1 cellular context compared by ENCODE assay signal in the genomic region with DNA sequence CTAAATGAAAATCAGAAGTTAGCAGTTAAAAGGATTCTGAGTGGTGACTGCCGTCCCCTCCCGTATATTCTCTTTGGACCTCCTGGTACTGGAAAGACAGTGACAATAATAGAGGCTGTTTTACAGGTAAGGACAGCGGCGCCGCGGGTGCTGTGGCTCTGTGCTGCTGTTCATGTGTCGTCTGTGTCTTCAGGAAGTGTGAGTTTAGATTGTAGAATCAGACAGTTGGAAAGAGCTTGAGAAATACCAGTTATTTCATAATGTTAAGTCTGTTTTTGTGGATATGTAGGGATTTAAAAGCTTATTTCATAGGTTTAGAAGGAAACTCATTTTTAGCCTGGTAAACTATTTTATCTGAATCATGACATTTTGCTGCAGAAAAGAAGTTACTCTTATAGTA.
TF ChIP-seq lines count a peak whose summit lies in the region.

No MANE protein-coding gene starts in this region.

TF ChIP-seq in IMR-90, 13 proteins besides CTCF, POLR2A, EP300 and RAD21:
- TF ChIP-seq MAZ (IDR thresholded peaks at IDR 0.05; ENCODE audit: borderline replicate concordance, low read depth, low read length) (no peak), MXI1 (IDR thresholded peaks at IDR 0.05; ENCODE audit: borderline replicate concordance, low read depth, low read length) (no peak), SMC3 (IDR thresholded peaks at IDR 0.05; ENCODE audit: low read depth, low read length) (no peak), RFX5 (IDR thresholded peaks at IDR 0.05; ENCODE audit: low read depth, low read length) (no peak), BHLHE40 (IDR thresholded peaks at IDR 0.05; ENCODE audit: low read depth, low read length) (no peak), MAFK (IDR thresholded peaks at IDR 0.05; ENCODE audit: low read depth, low read length) (no peak), CHD1 (IDR thresholded peaks at IDR 0.05; ENCODE audit: low read depth, low read length) (no peak), RCOR1 (IDR thresholded peaks at IDR 0.05; ENCODE audit: insufficient replicate concordance, low read length) (no peak), NFE2L2 (IDR thresholded peaks at IDR 0.05; ENCODE audit: low read depth, low read length) (no peak)
- TF ChIP-seq, protein P1, sequence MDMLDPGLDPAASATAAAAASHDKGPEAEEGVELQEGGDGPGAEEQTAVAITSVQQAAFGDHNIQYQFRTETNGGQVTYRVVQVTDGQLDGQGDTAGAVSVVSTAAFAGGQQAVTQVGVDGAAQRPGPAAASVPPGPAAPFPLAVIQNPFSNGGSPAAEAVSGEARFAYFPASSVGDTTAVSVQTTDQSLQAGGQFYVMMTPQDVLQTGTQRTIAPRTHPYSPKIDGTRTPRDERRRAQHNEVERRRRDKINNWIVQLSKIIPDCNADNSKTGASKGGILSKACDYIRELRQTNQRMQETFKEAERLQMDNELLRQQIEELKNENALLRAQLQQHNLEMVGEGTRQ (IDR thresholded peaks at IDR 0.05; ENCODE audit: low read depth, low read length) = no peak
- TF ChIP-seq, protein P2, sequence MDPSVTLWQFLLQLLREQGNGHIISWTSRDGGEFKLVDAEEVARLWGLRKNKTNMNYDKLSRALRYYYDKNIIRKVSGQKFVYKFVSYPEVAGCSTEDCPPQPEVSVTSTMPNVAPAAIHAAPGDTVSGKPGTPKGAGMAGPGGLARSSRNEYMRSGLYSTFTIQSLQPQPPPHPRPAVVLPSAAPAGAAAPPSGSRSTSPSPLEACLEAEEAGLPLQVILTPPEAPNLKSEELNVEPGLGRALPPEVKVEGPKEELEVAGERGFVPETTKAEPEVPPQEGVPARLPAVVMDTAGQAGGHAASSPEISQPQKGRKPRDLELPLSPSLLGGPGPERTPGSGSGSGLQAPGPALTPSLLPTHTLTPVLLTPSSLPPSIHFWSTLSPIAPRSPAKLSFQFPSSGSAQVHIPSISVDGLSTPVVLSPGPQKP (IDR thresholded peaks at IDR 0.05; ENCODE audit: borderline replicate concordance, low read depth, low read length) = no peak
